ENCODE assay signal across 14 cellular contexts in the genomic region with DNA sequence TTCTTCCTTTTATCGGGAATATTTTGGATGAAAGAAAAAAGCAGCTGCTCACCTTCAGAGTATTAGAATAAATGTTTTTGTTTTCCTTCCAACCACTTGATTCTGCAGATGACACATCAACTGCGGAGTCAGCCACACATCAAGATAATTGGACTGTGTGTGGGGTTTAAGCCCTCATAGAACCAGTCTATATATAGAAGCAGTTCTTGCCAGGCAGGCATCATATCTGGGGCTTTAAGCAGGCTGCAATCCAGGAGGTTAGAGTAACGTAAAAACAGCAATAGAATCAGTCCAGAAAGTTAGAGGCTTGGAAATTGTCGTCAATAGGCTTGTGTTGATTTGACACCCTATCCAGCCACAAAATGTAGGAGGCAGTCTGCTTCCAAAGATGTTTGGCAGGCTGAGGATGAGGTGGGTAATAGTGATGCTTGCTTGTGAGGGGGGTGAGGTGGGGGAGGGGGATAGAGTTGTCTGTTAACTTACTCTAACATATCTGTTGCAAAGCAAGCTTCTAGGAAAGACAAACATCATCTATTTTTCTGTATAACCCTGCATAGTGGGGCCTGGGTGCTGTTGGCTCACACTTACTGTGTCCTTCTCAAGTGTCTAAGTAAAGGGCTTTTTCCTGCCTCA.
DNase-seq lines count a peak whose midpoint lies in the region; ATAC-seq and TF ChIP-seq lines count a peak whose summit lies in the region.
"Had no signal": no experiment of that assay in that cellular context is flagged by ENCODE, and none has a peak within 500 bp of the region (broad histone marks: within the 10 kb centered on the region; RNA-seq: fewer than 3 reads in every experiment).

No MANE protein-coding gene starts in this region.

- DNase-seq in NCI-H2227 treated with DMSO at 0.1 percent for 48 hours (lab: John Stamatoyannopoulos, UW) (peak; percentile 35), NCI-H2227 (lab: John Stamatoyannopoulos, UW; ENCODE audit: unreplicated experiment) (no peak), fibroblast of lung (ENCODE audit: low read depth in 2 of 2) (peak; percentile 35 to 82), sigmoid colon (no peak), NCI-H1694 (lab: John Stamatoyannopoulos, UW) (no peak)
- DNase-seq: activated CD4-positive, alpha-beta T cell treated with anti-CD3 and anti-CD28 coated beads for 36 hours; body of pancreas; PC-3; stimulated activated CD4-positive, alpha-beta T cell treated with anti-CD3 and anti-CD28 coated beads, Interleukin-15, amount 100 ng/mL, for 24 hours had no signal

- no peak for TF ChIP-seq POLR2A in sigmoid colon (IDR thresholded peaks at IDR 0.05)

- H3K4me1 ChIP-seq in fibroblast of lung (ENCODE audit: control insufficient read depth, extremely low read depth, insufficient read depth, low read length) (no peaks in the 10 kb centered on the region), sigmoid colon (peaks cover 0 to 31% (median 24%) of the 10 kb centered on the region in 4 donors)
- H3K4me1 ChIP-seq: body of pancreas had no signal

- H3K9me3 ChIP-seq in fibroblast of lung (ENCODE audit: control insufficient read depth, insufficient read depth, low read depth, low read length) (no peaks in the 10 kb centered on the region), sigmoid colon (no peaks in the 10 kb centered on the region)
- H3K9me3 ChIP-seq: body of pancreas had no signal

- ATAC-seq in SK-N-SH treated with all-trans-retinoic acid at 6 μM for 48 hours (peak; percentile 51), GM19035 (IDR thresholded peaks at IDR 0.05; ENCODE audit: unreplicated experiment) (no peak), HG03439 (IDR thresholded peaks at IDR 0.05; ENCODE audit: unreplicated experiment) (no peak)
- ATAC-seq: activated CD4-positive, alpha-beta T cell treated with anti-CD3 and anti-CD28 coated beads for 36 hours; body of pancreas; PC-3 had no signal

- no peak overlapping the region for H3K9ac ChIP-seq in fibroblast of lung (ENCODE audit: insufficient read depth, low read length)
- H3K9ac ChIP-seq: KMS-11 had no signal

- no peaks in the 10 kb centered on the region for H3K79me2 ChIP-seq in fibroblast of lung (ENCODE audit: control insufficient read depth, insufficient read depth, low read length)

- H2AFZ ChIP-seq in fibroblast of lung (ENCODE audit: low read length): no peak overlapping the region
- H2AFZ ChIP-seq: hepatocyte had no signal

- H3K36me3 ChIP-seq in fibroblast of lung (ENCODE audit: control insufficient read depth, insufficient read depth, low read length): no peaks in the 10 kb centered on the region
- peaks cover 0 to 12% (median 2%) of the 10 kb centered on the region in 4 donors for H3K36me3 ChIP-seq in sigmoid colon

- TF ChIP-seq CTCF in fibroblast of lung (conservative IDR thresholded peaks at IDR 0.05 in 1 of 2, IDR thresholded peaks at IDR 0.05 in 1 of 2; ENCODE audit: low read depth in 1 of 2, low read length in 2 of 2): no peak
- no peak for TF ChIP-seq CTCF in sigmoid colon (IDR thresholded peaks at IDR 0.05)

- H3K4me3 ChIP-seq in fibroblast of lung (replicated peaks in 1 of 4; ENCODE audit: control extremely low read depth in 1 of 4, insufficient read depth in 1 of 4, low read depth in 3 of 4, low read length in 4 of 4) (no peak overlapping the region), sigmoid colon (no peak overlapping the region)
- H3K4me3 ChIP-seq: body of pancreas, hepatocyte had no signal

- TF ChIP-seq EP300 in sigmoid colon (IDR thresholded peaks at IDR 0.05): no peak

- WGBS in sigmoid colon, 2 donors: 81 to 91% methylated on average over 4 of the region's 4 CpGs

- H3K4me2 ChIP-seq in fibroblast of lung (ENCODE audit: extremely low read depth, insufficient read depth, low read length): no peak overlapping the region
- H3K4me2 ChIP-seq: hepatocyte, KMS-11 had no signal

- H4K20me1 ChIP-seq in fibroblast of lung (ENCODE audit: control insufficient read depth, extremely low read depth, insufficient read depth, low read length): no peaks in the 10 kb centered on the region

- H3K27me3 ChIP-seq in fibroblast of lung (ENCODE audit: control insufficient read depth, insufficient read depth, low read length): no peaks in the 10 kb centered on the region
- no peaks in the 10 kb centered on the region for H3K27me3 ChIP-seq in sigmoid colon
- H3K27me3 ChIP-seq: body of pancreas, hepatocyte had no signal

- H3K27ac ChIP-seq in fibroblast of lung (ENCODE audit: insufficient read depth, low read length): no peak overlapping the region
- peak overlapping the region; percentile 50 to 77 (median 64) for H3K27ac ChIP-seq in sigmoid colon
- H3K27ac ChIP-seq: body of pancreas, hepatocyte, KMS-11 had no signal

- intact Hi-C loops in sigmoid colon (cut with DNase I): loop anchor here (5.0 kb wide), 1 partner anchor 53 kb away; no protein-coding TSS in a partner anchor

TF ChIP-seq in SK-N-SH treated with all-trans-retinoic acid at 6 μM for 48 hours, 23 proteins besides CTCF, POLR2A, EP300 and RAD21:
- TF ChIP-seq ZC3H10 (CRISPR knock-in tag; IDR thresholded peaks at IDR 0.05) (no peak), OSR1 (CRISPR knock-in tag; IDR thresholded peaks at IDR 0.05) (no peak), GLIS3 (CRISPR knock-in tag; IDR thresholded peaks at IDR 0.05) (no peak), TOX (CRISPR knock-in tag; IDR thresholded peaks at IDR 0.05; ENCODE audit: borderline replicate concordance) (no peak), SNAI2 (CRISPR knock-in tag; IDR thresholded peaks at IDR 0.05) (no peak)
- TF ChIP-seq, protein P1, sequence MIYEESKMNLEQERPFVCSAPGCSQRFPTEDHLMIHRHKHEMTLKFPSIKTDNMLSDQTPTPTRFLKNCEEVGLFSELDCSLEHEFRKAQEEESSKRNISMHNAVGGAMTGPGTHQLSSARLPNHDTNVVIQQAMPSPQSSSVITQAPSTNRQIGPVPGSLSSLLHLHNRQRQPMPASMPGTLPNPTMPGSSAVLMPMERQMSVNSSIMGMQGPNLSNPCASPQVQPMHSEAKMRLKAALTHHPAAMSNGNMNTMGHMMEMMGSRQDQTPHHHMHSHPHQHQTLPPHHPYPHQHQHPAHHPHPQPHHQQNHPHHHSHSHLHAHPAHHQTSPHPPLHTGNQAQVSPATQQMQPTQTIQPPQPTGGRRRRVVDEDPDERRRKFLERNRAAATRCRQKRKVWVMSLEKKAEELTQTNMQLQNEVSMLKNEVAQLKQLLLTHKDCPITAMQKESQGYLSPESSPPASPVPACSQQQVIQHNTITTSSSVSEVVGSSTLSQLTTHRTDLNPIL (CRISPR knock-in tag; IDR thresholded peaks at IDR 0.05; ENCODE audit: low read depth): no peak

Comparison
In these comparisons a context has a peak if more than half of its experiments do, and no peak if none do; other contexts are left out.
1. DNase-seq: peak in NCI-H2227 treated with DMSO at 0.1 percent for 48 hours (single experiment) and fibroblast of lung (2 of 2); none in NCI-H2227 (single experiment), sigmoid colon (single experiment) and NCI-H1694 (single experiment).